In the genomic region with DNA sequence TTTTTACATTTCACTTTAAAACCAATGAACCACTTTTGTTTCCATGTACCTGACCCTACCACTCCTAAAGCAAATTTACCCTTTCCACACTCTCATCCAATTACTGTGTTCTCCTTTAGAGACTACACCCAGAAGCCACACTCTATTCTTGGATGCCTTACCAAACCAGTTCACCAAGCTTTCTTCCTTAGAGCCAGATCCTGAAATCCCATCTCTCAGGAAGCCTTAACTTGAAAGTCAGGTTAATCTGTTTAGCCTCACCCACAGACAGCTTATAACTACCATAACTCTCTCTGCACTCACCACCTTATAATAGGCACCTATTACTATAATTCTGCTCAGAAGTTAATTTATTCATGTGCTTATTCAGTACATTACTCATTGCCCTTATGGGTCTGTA, we compare ENCODE assay signal across 11 cellular contexts. TPM values are rescaled to one million over a fixed set of nuclear protein-coding genes. Genes with fewer than 3 reads are reported as not detected.
DNase-seq lines count a peak whose midpoint lies in the region; ATAC-seq and TF ChIP-seq lines count a peak whose summit lies in the region.
"Had no signal": no experiment of that assay in that cellular context is flagged by ENCODE, and none has a peak within 500 bp of the region (broad histone marks: within the 10 kb centered on the region; RNA-seq: fewer than 3 reads in every experiment).

No MANE protein-coding gene starts in this region.

- no peak for TF ChIP-seq EP300 in suprapubic skin (IDR thresholded peaks at IDR 0.05)

- TF ChIP-seq POLR2A in suprapubic skin (IDR thresholded peaks at IDR 0.05) (no peak), lower leg skin (IDR thresholded peaks at IDR 0.05) (no peak)

- no peaks in the 10 kb centered on the region for H3K9me3 Mint-ChIP-seq in activated T-helper 1 cell treated with anti-CD3 and anti-CD28 coated beads, Interleukin-12 subunit alpha, Interleukin-12 subunit beta, Interleukin-2, Interleukin-4 antibody, amounts not matched to agents 30 ng/mL and 10 ng/mL and 1 ng/mL, durations not matched to agents 14 hours and 24 hours and 36 hours

- H3K36me3 Mint-ChIP-seq in activated T-helper 1 cell treated with anti-CD3 and anti-CD28 coated beads, Interleukin-12 subunit alpha, Interleukin-12 subunit beta, Interleukin-2, Interleukin-4 antibody, amounts not matched to agents 30 ng/mL and 10 ng/mL and 1 ng/mL, durations not matched to agents 14 hours and 24 hours and 36 hours (ENCODE audit: low read depth) = peaks cover 54% of the 10 kb centered on the region

- H3K9me3 ChIP-seq in cardiac muscle cell (ENCODE audit: low read depth) = no peaks in the 10 kb centered on the region
- no peaks in the 10 kb centered on the region for H3K9me3 ChIP-seq in iPS-15b (ENCODE audit: control insufficient read depth, insufficient read depth, low read length)
- H3K9me3 ChIP-seq in suprapubic skin = no peaks in the 10 kb centered on the region

- no peak for TF ChIP-seq CTCF in cardiac muscle cell (IDR thresholded peaks at IDR 0.05; ENCODE audit: low read depth, low read length)
- no peak for TF ChIP-seq CTCF in suprapubic skin (IDR thresholded peaks at IDR 0.05)
- no peak for TF ChIP-seq CTCF in lower leg skin (IDR thresholded peaks at IDR 0.05)

- H3K27ac Mint-ChIP-seq in activated T-helper 1 cell treated with anti-CD3 and anti-CD28 coated beads, Interleukin-12 subunit alpha, Interleukin-12 subunit beta, Interleukin-2, Interleukin-4 antibody, amounts not matched to agents 30 ng/mL and 10 ng/mL and 1 ng/mL, durations not matched to agents 14 hours and 24 hours and 36 hours = peak overlapping the region; percentile 54

- H3K36me3 ChIP-seq in cardiac muscle cell (peaks cover 40% of the 10 kb centered on the region), iPS-15b (ENCODE audit: control insufficient read depth, insufficient read depth, low read length) (peaks cover 13% of the 10 kb centered on the region), suprapubic skin (peaks cover 19% of the 10 kb centered on the region)

- intact Hi-C loops in Right ventricle myocardium superior (cut with DNase I) = no loop called here
- intact Hi-C loops in activated T-helper 1 cell treated with anti-CD3 and anti-CD28 coated beads, Interleukin-12 subunit alpha, Interleukin-12 subunit beta, Interleukin-2, Interleukin-4 antibody, amounts not matched to agents 30 ng/mL and 10 ng/mL and 1 ng/mL, durations not matched to agents 14 hours and 24 hours and 36 hours (cut with micrococcal nuclease) = loop anchor here (5.0 kb wide), 1 partner anchor 45 kb away; no protein-coding TSS in a partner anchor
- intact Hi-C loops in lower leg skin (cut with DNase I; ENCODE audit: low total_unique reads) = no loop called here

- H3K4me3 Mint-ChIP-seq in activated T-helper 1 cell treated with anti-CD3 and anti-CD28 coated beads, Interleukin-12 subunit alpha, Interleukin-12 subunit beta, Interleukin-2, Interleukin-4 antibody, amounts not matched to agents 30 ng/mL and 10 ng/mL and 1 ng/mL, durations not matched to agents 14 hours and 24 hours and 36 hours = peak overlapping the region; percentile 99

- no peak overlapping the region for H3K4me3 ChIP-seq in cardiac muscle cell
- H3K4me3 ChIP-seq in iPS-15b (ENCODE audit: low read depth, low read length) = peak overlapping the region; percentile 5
- peak overlapping the region; percentile 78 for H3K4me3 ChIP-seq in suprapubic skin
- no peak overlapping the region for H3K4me3 ChIP-seq in lower leg skin (ENCODE audit: low read depth, poor library complexity, severe bottlenecking)

- peaks cover 48% of the 10 kb centered on the region for H3K4me1 Mint-ChIP-seq in activated T-helper 1 cell treated with anti-CD3 and anti-CD28 coated beads, Interleukin-12 subunit alpha, Interleukin-12 subunit beta, Interleukin-2, Interleukin-4 antibody, amounts not matched to agents 30 ng/mL and 10 ng/mL and 1 ng/mL, durations not matched to agents 14 hours and 24 hours and 36 hours (ENCODE audit: low read depth)

- H3K4me1 ChIP-seq in cardiac muscle cell (ENCODE audit: low read depth) (peaks cover 27% of the 10 kb centered on the region), iPS-15b (ENCODE audit: control insufficient read depth, insufficient read depth, low read length) (peaks cover 9% of the 10 kb centered on the region), suprapubic skin (peaks cover 72% of the 10 kb centered on the region)

- DNase-seq in cardiac muscle cell (ENCODE audit: low read depth in 1 of 2, low spot score in 1 of 2) (no peak), Right ventricle myocardium superior (no peak), suprapubic skin (ENCODE audit: low spot score in 2 of 2) (no peak), NCI-H2227 (lab: John Stamatoyannopoulos, UW; ENCODE audit: unreplicated experiment) (no peak), lower leg skin (ENCODE audit: low spot score in 2 of 2) (no peak), iPS-NIHi7 (ENCODE audit: extremely low spot score) (no peak)
- DNase-seq in activated T-helper 1 cell treated with anti-CD3 and anti-CD28 coated beads, Interleukin-12 subunit alpha, Interleukin-12 subunit beta, Interleukin-2, Interleukin-4 antibody, amounts not matched to agents 30 ng/mL and 10 ng/mL and 1 ng/mL, durations not matched to agents 14 hours and 24 hours and 36 hours (ENCODE audit: low spot score) = no peak
- DNase-seq: activated CD8-positive, alpha-beta memory T cell treated with anti-CD3 and anti-CD28 coated beads, Interleukin-2, amount 50 U/mL, for 4 hours; DMS153; NCI-H2081 had no signal

- no peaks in the 10 kb centered on the region for H3K27me3 Mint-ChIP-seq in activated T-helper 1 cell treated with anti-CD3 and anti-CD28 coated beads, Interleukin-12 subunit alpha, Interleukin-12 subunit beta, Interleukin-2, Interleukin-4 antibody, amounts not matched to agents 30 ng/mL and 10 ng/mL and 1 ng/mL, durations not matched to agents 14 hours and 24 hours and 36 hours (ENCODE audit: insufficient read depth)

- no peak overlapping the region for H3K9ac ChIP-seq in iPS-15b (ENCODE audit: low read depth, low read length)

- no peak for ATAC-seq in Right ventricle myocardium superior (ENCODE audit: poor library complexity)

- H3K27ac ChIP-seq in cardiac muscle cell (peak overlapping the region; percentile 26), suprapubic skin (peak overlapping the region; percentile 99)

- H3K27me3 ChIP-seq in cardiac muscle cell (no peaks in the 10 kb centered on the region), iPS-15b (ENCODE audit: control insufficient read depth, insufficient read depth, low read length) (no peaks in the 10 kb centered on the region), suprapubic skin (no peaks in the 10 kb centered on the region)

RNA-seq across cellular contexts. Expression of a gene that starts 4.3 kb away (rescaled TPM):
- total RNA-seq in cardiac muscle cell (282 and 286 TPM in 2 replicates), Right ventricle myocardium superior (191 TPM), suprapubic skin (100 to 1,000 TPM; 273 to 365 (median 320) TPM), lower leg skin (100 to 1,000 TPM; 270 to 297 (median 282) TPM)
- 161 and 195 TPM in 2 replicates for polyA plus RNA-seq in cardiac muscle cell
- 195 and 205 TPM in 2 replicates for total RNA-seq in activated T-helper 1 cell treated with anti-CD3 and anti-CD28 coated beads, Interleukin-12 subunit alpha, Interleukin-12 subunit beta, Interleukin-2, Interleukin-4 antibody, amounts not matched to agents 30 ng/mL and 10 ng/mL and 1 ng/mL, durations not matched to agents 14 hours and 24 hours and 36 hours

RNA-seq across cellular contexts. Expression of a gene that starts 34.3 kb away (rescaled TPM):
- total RNA-seq in cardiac muscle cell (4.2 and 7.6 TPM in 2 replicates), Right ventricle myocardium superior (32.9 TPM), suprapubic skin (10 to 100 TPM; 45.4 to 75.3 (median 65.3) TPM), lower leg skin (10 to 100 TPM; 36.4 to 76.5 (median 59.0) TPM)
- polyA plus RNA-seq in cardiac muscle cell = 4.7 and 6.3 TPM in 2 replicates
- 0.70 and 0.86 TPM in 2 replicates for total RNA-seq in activated T-helper 1 cell treated with anti-CD3 and anti-CD28 coated beads, Interleukin-12 subunit alpha, Interleukin-12 subunit beta, Interleukin-2, Interleukin-4 antibody, amounts not matched to agents 30 ng/mL and 10 ng/mL and 1 ng/mL, durations not matched to agents 14 hours and 24 hours and 36 hours

Comparison
In these comparisons a context has a peak if more than half of its experiments do, and no peak if none do; other contexts are left out.
1. H3K4me3 ChIP-seq: peak in iPS-15b (single experiment) and suprapubic skin (single experiment); none in cardiac muscle cell (single experiment) and lower leg skin (single experiment).